In genomic region chrX:129654652-129655546, GRCh38 we compare ENCODE assay signal across 1 cellular context.
TF ChIP-seq lines count a peak whose summit lies in the region.

TSS of gene APLN (minus strand) at chrX:129654956. CDS start at chrX:129654630, 326 bp downstream.

TF ChIP-seq in SK-N-SH, 30 proteins besides CTCF, POLR2A, EP300 and RAD21:
- no peak for TF ChIP-seq PBX3 (IDR thresholded peaks at IDR 0.05)
- TF ChIP-seq MXI1 (IDR thresholded peaks at IDR 0.05; ENCODE audit: low read depth, low read length): peak; percentile 2; the same call in 1 of the 2 replicates
- no peak for TF ChIP-seq REST (IDR thresholded peaks at IDR 0.05; ENCODE audit: low read depth, low read length)
- TF ChIP-seq TEAD4 (IDR thresholded peaks at IDR 0.05; ENCODE audit: borderline replicate concordance, insufficient read depth): no peak
- TF ChIP-seq TAF1 (IDR thresholded peaks at IDR 0.05; ENCODE audit: borderline replicate concordance, low read depth, low read length): no peak
- no peak for TF ChIP-seq IRF3 (IDR thresholded peaks at IDR 0.05; ENCODE audit: low read depth, low read length)
- TF ChIP-seq RFX5 (IDR thresholded peaks at IDR 0.05; ENCODE audit: low read length): no peak
- no peak for TF ChIP-seq YY1 (IDR thresholded peaks at IDR 0.05; ENCODE audit: low read depth)
- no peak for TF ChIP-seq ZBTB33 (IDR thresholded peaks at IDR 0.05; ENCODE audit: borderline replicate concordance, low read depth)
- peak; percentile 85 for TF ChIP-seq NFIC (IDR thresholded peaks at IDR 0.05; ENCODE audit: borderline replicate concordance)
- no peak for TF ChIP-seq GATA2 (CRISPR knock-in tag; IDR thresholded peaks at IDR 0.05)
- no peak for TF ChIP-seq FOXJ3 (CRISPR knock-in tag; IDR thresholded peaks at IDR 0.05)
- TF ChIP-seq RCOR1 (IDR thresholded peaks at IDR 0.05; ENCODE audit: low read length): no peak
- no peak for TF ChIP-seq NRF1 (IDR thresholded peaks at IDR 0.05; ENCODE audit: low read depth, low read length)
- TF ChIP-seq MAX (IDR thresholded peaks at IDR 0.05; ENCODE audit: low read depth): no peak
- no peak for TF ChIP-seq JUND (IDR thresholded peaks at IDR 0.05)
- TF ChIP-seq POLR2AphosphoS5 (IDR thresholded peaks at IDR 0.05; ENCODE audit: low read depth, low read length): no peak
- no peak for TF ChIP-seq FOXM1 (IDR thresholded peaks at IDR 0.05; ENCODE audit: low read depth)
- TF ChIP-seq RXRA (IDR thresholded peaks at IDR 0.05; ENCODE audit: borderline replicate concordance, low read depth): no peak
- TF ChIP-seq USF1 (IDR thresholded peaks at IDR 0.05; ENCODE audit: borderline replicate concordance, low read depth): peak; percentile 83
- TF ChIP-seq ELF1 (IDR thresholded peaks at IDR 0.05): no peak
- TF ChIP-seq SMC3 (IDR thresholded peaks at IDR 0.05; ENCODE audit: low read depth, low read length): no peak
- no peak for TF ChIP-seq GABPA (IDR thresholded peaks at IDR 0.05; ENCODE audit: low read depth)
